Comparison of ENCODE assay signal across 14 cellular contexts in genomic region chr19:34386645-34387445, GRCh38.
"Had no signal": no experiment of that assay in that cellular context is flagged by ENCODE, and none has a peak within 500 bp of the region (broad histone marks: within the 10 kb centered on the region; RNA-seq: fewer than 3 reads in every experiment).

No MANE protein-coding gene starts in this region.

- ATAC-seq: sciatic nerve, WTC11 had no signal

- DNase-seq: activated CD4-positive, alpha-beta T cell treated with anti-CD3 and anti-CD28 coated beads for 48 hours; central memory CD4-positive, alpha-beta T cell; esophagus squamous epithelium; hypothalamus; ovary; spleen had no signal

- H3K27me3 Mint-ChIP-seq: activated naive CD8-positive, alpha-beta T cell; brain had no signal

- FAIRE-seq: endothelial cell of umbilical vein, TTC549 had no signal

- H3K4me1 ChIP-seq: esophagus squamous epithelium, spleen had no signal

- H3K27me3 ChIP-seq: esophagus squamous epithelium, ovary, spleen had no signal

- H3K27ac ChIP-seq: coronary artery, esophagus squamous epithelium, ovary, spleen had no signal

- H3K9me3 ChIP-seq: esophagus squamous epithelium, ovary, spleen had no signal

- H3K4me1 Mint-ChIP-seq: brain, WTC11 had no signal

- H3K27ac Mint-ChIP-seq: activated T-helper 2 cell treated with anti-CD3 and anti-CD28 coated beads, Interferon-gamma antibody, Interleukin-2, Interleukin-4, amounts not matched to agents 10 μg/mL and 5 μg/mL and 100 μg/mL, durations not matched to agents 14 hours and 24 hours and 36 hours; brain; WTC11 had no signal

- H3K4me3 ChIP-seq: coronary artery, esophagus squamous epithelium, ovary, spleen had no signal

- H3K9me3 Mint-ChIP-seq: activated T-helper 2 cell treated with anti-CD3 and anti-CD28 coated beads, Interferon-gamma antibody, Interleukin-2, Interleukin-4, amounts not matched to agents 10 μg/mL and 5 μg/mL and 100 μg/mL, durations not matched to agents 14 hours and 24 hours and 36 hours; brain; WTC11 had no signal

- H3K36me3 ChIP-seq: ovary had no signal

- H3K4me3 Mint-ChIP-seq: activated naive CD8-positive, alpha-beta T cell; brain; WTC11 had no signal
